ENCODE assay signal across 33 cellular contexts in genomic region chr10:124415210-124415609, GRCh38. TPM values are rescaled to one million over a fixed set of nuclear protein-coding genes. Genes with fewer than 3 reads are reported as not detected.
DNase-seq lines count a peak whose midpoint lies in the region; ATAC-seq, FAIRE-seq and TF ChIP-seq lines count a peak whose summit lies in the region.
"Had no signal": no experiment of that assay in that cellular context is flagged by ENCODE, and none has a peak within 500 bp of the region (broad histone marks: within the 10 kb centered on the region; RNA-seq: fewer than 3 reads in every experiment).

No MANE protein-coding gene starts in this region.

- peaks cover 68% of the 10 kb centered on the region for H3K79me2 ChIP-seq in GM23338 (replicated peaks; ENCODE audit: insufficient read depth)
- H3K79me2 ChIP-seq in mammary epithelial cell (ENCODE audit: insufficient read depth, low read length): peaks cover 81% of the 10 kb centered on the region
- peaks cover 80% of the 10 kb centered on the region for H3K79me2 ChIP-seq in keratinocyte (ENCODE audit: control insufficient read depth, insufficient read depth, low read length)

- peaks cover 30% of the 10 kb centered on the region for H3K4me1 Mint-ChIP-seq in GM23338

- H3K9ac ChIP-seq in mammary epithelial cell (ENCODE audit: insufficient read depth, low read length) (no peak overlapping the region), keratinocyte (ENCODE audit: control insufficient read depth, extremely low read depth, insufficient read depth, low read length) (no peak overlapping the region), subcutaneous abdominal adipose tissue (ENCODE audit: low read length in 5 of 5) (peak overlapping the region in 1 of 5 donors; percentile 9)
- H3K9ac ChIP-seq: BLaER1 had no signal

- H2AFZ ChIP-seq in GM23338 (no peak overlapping the region), mammary epithelial cell (ENCODE audit: low read depth, low read length) (no peak overlapping the region), keratinocyte (ENCODE audit: control insufficient read depth, low read length) (no peak overlapping the region)

- no peak overlapping the region for H3K4me3 Mint-ChIP-seq in GM23338
- H3K4me3 Mint-ChIP-seq: stimulated activated memory B cell treated with anti-CD40 and anti-IgM and Interleukin-4, amounts not matched to agents 10 μg/mL and 1 μg/mL and 100 μg/mL, for 72 hours had no signal

- H3K9me2 ChIP-seq in GM23338 (ENCODE audit: insufficient read depth): no peaks in the 10 kb centered on the region

- no peaks in the 10 kb centered on the region for H3K9me3 Mint-ChIP-seq in GM23338
- H3K9me3 Mint-ChIP-seq: naive B cell; stimulated activated memory B cell treated with anti-CD40 and anti-IgM and Interleukin-4, amounts not matched to agents 10 μg/mL and 1 μg/mL and 100 μg/mL, for 72 hours had no signal

- no peak for TF ChIP-seq CTCF in GM23338 (conservative IDR thresholded peaks at IDR 0.05; ENCODE audit: low read depth in 2 of 2)
- no peak for TF ChIP-seq CTCF in mammary epithelial cell (conservative IDR thresholded peaks at IDR 0.05 in 1 of 2, IDR thresholded peaks at IDR 0.05 in 1 of 2; ENCODE audit: extremely low read depth in 1 of 2, insufficient read depth in 1 of 2, low read depth in 1 of 2, low read length in 2 of 2)
- no peak for TF ChIP-seq CTCF in keratinocyte (optimal IDR thresholded peaks at IDR 0.05 in 1 of 3, IDR thresholded peaks at IDR 0.05 in 1 of 3, conservative IDR thresholded peaks at IDR 0.05 in 1 of 3; ENCODE audit: extremely low read depth in 1 of 3, insufficient read depth in 2 of 3, low read length in 3 of 3)
- TF ChIP-seq CTCF in upper lobe of right lung (IDR thresholded peaks at IDR 0.05): no peak

- ATAC-seq in GM23338 (no peak), GM21825 (IDR thresholded peaks at IDR 0.05; ENCODE audit: unreplicated experiment) (no peak), HG02798 (IDR thresholded peaks at IDR 0.05; ENCODE audit: poor library complexity, unreplicated experiment) (no peak), upper lobe of right lung (no peak)
- ATAC-seq: heart left ventricle; stimulated activated memory B cell treated with anti-CD40 and anti-IgM and Interleukin-4, amounts not matched to agents 10 μg/mL and 1 μg/mL and 100 μg/mL, for 72 hours had no signal

- CTCF ChIA-PET in mammary epithelial cell (lab: Charles Lee; ENCODE audit: low non-redundant PET): no interaction called here

- BruUV-seq in mammary epithelial cell (replicated peaks; lab: Mats Ljungman, UMichigan): no TSS peak

- no peak overlapping the region for H3K4me3 ChIP-seq in GM23338
- no peak overlapping the region for H3K4me3 ChIP-seq in mammary epithelial cell (replicated peaks in 1 of 3; ENCODE audit: insufficient read depth in 1 of 3, low read depth in 2 of 3, low read length in 3 of 3)
- H3K4me3 ChIP-seq in keratinocyte (ENCODE audit: control insufficient read depth in 2 of 3, extremely low read depth in 1 of 3, insufficient read depth in 2 of 3, low read depth in 1 of 3, low read length in 3 of 3): no peak overlapping the region
- no peak overlapping the region for H3K4me3 ChIP-seq in subcutaneous abdominal adipose tissue (ENCODE audit: low read depth in 1 of 5, low read length in 5 of 5)
- H3K4me3 ChIP-seq in HAP-1: no peak overlapping the region
- H3K4me3 ChIP-seq in upper lobe of right lung: no peak overlapping the region
- H3K4me3 ChIP-seq: BLaER1, SJCRH30, tibial nerve had no signal

- peaks cover 16% of the 10 kb centered on the region; the same call in 2 of the 3 replicates for H3K36me3 Mint-ChIP-seq in GM23338 (ENCODE audit: low read depth)
- H3K36me3 Mint-ChIP-seq: stimulated activated memory B cell treated with anti-CD40 and anti-IgM and Interleukin-4, amounts not matched to agents 10 μg/mL and 1 μg/mL and 100 μg/mL, for 72 hours had no signal

- H3K27ac Mint-ChIP-seq in GM23338: no peak overlapping the region; the same call in 1 of the 2 replicates
- H3K27ac Mint-ChIP-seq: stimulated activated memory B cell treated with anti-CD40 and anti-IgM and Interleukin-4, amounts not matched to agents 10 μg/mL and 1 μg/mL and 100 μg/mL, for 72 hours had no signal

- 0 out of 2 replicates have a peak, but pooled peaks cover 2% of the 10 kb centered on the region for H3K27me3 ChIP-seq in GM23338 (ENCODE audit: insufficient read depth)
- H3K27me3 ChIP-seq in mammary epithelial cell (ENCODE audit: insufficient read depth, low read length): no peaks in the 10 kb centered on the region
- H3K27me3 ChIP-seq in keratinocyte (ENCODE audit: control insufficient read depth, extremely low read depth, insufficient read depth, low read length): no peaks in the 10 kb centered on the region
- H3K27me3 ChIP-seq in subcutaneous abdominal adipose tissue (ENCODE audit: control insufficient read depth in 5 of 5, insufficient read depth in 4 of 5, low read length in 5 of 5): no peaks in the 10 kb centered on the region
- no peaks in the 10 kb centered on the region for H3K27me3 ChIP-seq in HAP-1 (ENCODE audit: low read depth)
- no peaks in the 10 kb centered on the region for H3K27me3 ChIP-seq in upper lobe of right lung
- H3K27me3 ChIP-seq: BLaER1, SJCRH30 had no signal

- H3K27ac ChIP-seq in GM23338 (ENCODE audit: low read depth): no peak overlapping the region
- H3K27ac ChIP-seq in mammary epithelial cell (ENCODE audit: insufficient read depth, low read depth, low read length): no peak overlapping the region
- H3K27ac ChIP-seq in keratinocyte (ENCODE audit: control insufficient read depth, insufficient read depth, low read length): no peak overlapping the region
- peak overlapping the region; percentile 18 for H3K27ac ChIP-seq in subcutaneous abdominal adipose tissue (ENCODE audit: low read depth, low read length)
- H3K27ac ChIP-seq in upper lobe of right lung: no peak overlapping the region
- H3K27ac ChIP-seq: BLaER1, SJCRH30 had no signal

- intact Hi-C loops in mammary epithelial cell (cut with micrococcal nuclease): loop anchor here (5.0 kb wide), 2 partner anchors 112 to 327 kb away; partner anchors contain the start of gene FAM53B
- intact Hi-C loops in upper lobe of right lung (cut with DNase I): no loop called here

- WGBS in mammary epithelial cell (ENCODE audit: low coverage, missing lambda C conversion rate): 82% methylated on average over 2 of the region's 2 CpGs

- peaks cover 21% of the 10 kb centered on the region for H4K20me1 ChIP-seq in GM23338 (replicated peaks; ENCODE audit: insufficient read depth)
- no peaks in the 10 kb centered on the region for H4K20me1 ChIP-seq in mammary epithelial cell (ENCODE audit: insufficient read depth, low read length)
- H4K20me1 ChIP-seq in keratinocyte (ENCODE audit: control insufficient read depth, extremely low read depth, insufficient read depth, low read length): peaks cover 13% of the 10 kb centered on the region

- in situ Hi-C loops in mammary epithelial cell (cut with MboI; ENCODE audit: low sequenced_read_pairs in 2 of 2) (no loop called here), HAP-1 (cut with MboI; ENCODE audit: low sequenced_read_pairs) (no loop called here)

- FAIRE-seq in keratinocyte (lab: Jason Lieb, UNC): peak; percentile 20
- FAIRE-seq: bronchial epithelial cell, endometrium, HTR-8/SVneo, RCC 7860 had no signal

- H3K4me2 ChIP-seq in GM23338: peak overlapping the region; percentile 34; the same call in 1 of the 2 replicates
- H3K4me2 ChIP-seq in mammary epithelial cell (ENCODE audit: insufficient read depth, low read depth, low read length): peak overlapping the region; percentile 92
- H3K4me2 ChIP-seq in keratinocyte (ENCODE audit: control insufficient read depth, extremely low read depth, insufficient read depth, low read depth, low read length): peak overlapping the region; percentile 84
- H3K4me2 ChIP-seq: BLaER1 had no signal

- H3K9me1 ChIP-seq in keratinocyte (ENCODE audit: control insufficient read depth, extremely low read depth, insufficient read depth, low read length): no peaks in the 10 kb centered on the region

- no peaks in the 10 kb centered on the region; the same call in 1 of the 2 replicates for H3K36me3 ChIP-seq in GM23338 (ENCODE audit: insufficient read depth)
- H3K36me3 ChIP-seq in mammary epithelial cell (ENCODE audit: insufficient read depth, low read length): peaks cover 7% of the 10 kb centered on the region
- peaks cover 14 to 17% of the 10 kb centered on the region in 2 experiments for H3K36me3 ChIP-seq in keratinocyte (ENCODE audit: control insufficient read depth in 2 of 2, extremely low read depth in 1 of 2, insufficient read depth in 2 of 2, low read length in 2 of 2)
- H3K36me3 ChIP-seq in subcutaneous abdominal adipose tissue (ENCODE audit: control insufficient read depth in 5 of 5, insufficient read depth in 5 of 5, low read length in 5 of 5): peaks cover 0 to 5% (median 0%) of the 10 kb centered on the region in 5 donors
- peaks cover 12% of the 10 kb centered on the region for H3K36me3 ChIP-seq in HAP-1 (replicated peaks)
- peaks cover 11% of the 10 kb centered on the region for H3K36me3 ChIP-seq in upper lobe of right lung

- peaks cover 17% of the 10 kb centered on the region for H3K27me3 Mint-ChIP-seq in GM23338 (ENCODE audit: insufficient read depth, low read depth, poor library complexity)
- H3K27me3 Mint-ChIP-seq: stimulated activated memory B cell treated with anti-CD40 and anti-IgM and Interleukin-4, amounts not matched to agents 10 μg/mL and 1 μg/mL and 100 μg/mL, for 72 hours had no signal

- peaks cover 3% of the 10 kb centered on the region; the same call in 1 of the 2 replicates for H3F3A ChIP-seq in GM23338 (replicated peaks; ENCODE audit: low read depth)

- dilution Hi-C loops in mammary epithelial cell (cut with HindIII; ENCODE audit: low sequenced_read_pairs) (no loop called here), keratinocyte (cut with MboI; ENCODE audit: extremely low pct_ligation_motif_present, low sequenced_read_pairs) (no loop called here)

- no peak for DNase-seq in GM23338 (ENCODE audit: low spot score)
- no peak for DNase-seq in mammary epithelial cell
- DNase-seq in keratinocyte (ENCODE audit: low read depth, low spot score): no peak
- no peak for DNase-seq in HAP-1 (ENCODE audit: low spot score in 2 of 2)
- DNase-seq in upper lobe of right lung: no peak
- DNase-seq: activated gamma-delta T cell treated with Interleukin-2 at 50 U/mL for 16 hours; activated T-cell treated with anti-CD3 and anti-CD28 coated beads, Interleukin-2, amount 50 U/mL, for 1 hour; COR-L47; cortex of kidney; GDM1; heart left ventricle; MV-4-11; naive B cell; NCI-H1694; NCI-H524; nucleus accumbens; SJCRH30; stimulated activated CD4-positive, alpha-beta T cell treated with anti-CD3 and anti-CD28 coated beads, Interleukin-4, amount 100 ng/mL, for 1 hour; T-helper 1 cell had no signal

- H3K9me3 ChIP-seq in mammary epithelial cell (replicated peaks; ENCODE audit: insufficient read depth, low read length) (no peaks in the 10 kb centered on the region), keratinocyte (ENCODE audit: control insufficient read depth, low read depth, low read length) (no peaks in the 10 kb centered on the region), subcutaneous abdominal adipose tissue (ENCODE audit: control insufficient read depth in 5 of 5, low read length in 5 of 5) (no peaks in the 10 kb centered on the region), HAP-1 (no peaks in the 10 kb centered on the region), upper lobe of right lung (no peaks in the 10 kb centered on the region)
- H3K9me3 ChIP-seq: BLaER1, heart left ventricle, SJCRH30, tibial nerve had no signal

- H3K4me1 ChIP-seq in GM23338 (ENCODE audit: insufficient read depth) (peaks cover 27% of the 10 kb centered on the region), mammary epithelial cell (ENCODE audit: insufficient read depth, low read length) (peaks cover 29% of the 10 kb centered on the region), keratinocyte (ENCODE audit: control insufficient read depth, extremely low read depth, insufficient read depth, low read length) (peaks cover 31% of the 10 kb centered on the region), subcutaneous abdominal adipose tissue (ENCODE audit: control insufficient read depth in 5 of 5, insufficient read depth in 5 of 5, low read length in 5 of 5) (peaks cover 0 to 54% (median 47%) of the 10 kb centered on the region in 5 donors), HAP-1 (peaks cover 6% of the 10 kb centered on the region), upper lobe of right lung (peaks cover 26% of the 10 kb centered on the region)
- H3K4me1 ChIP-seq: SJCRH30 had no signal

RNA-seq across cellular contexts. Expression of gene OAT, which starts 3.5 kb away (rescaled TPM):
- total RNA-seq in GM23338 (2014; rRNA removed; shearing (Covaris generic)): 139 and 158 TPM in 2 replicates
- polyA plus RNA-seq in GM23338 (2016; fragmentation: Nextera tagmentation; extraction: Ambion mirVana): 131 and 136 TPM in 2 replicates
- 100 to 1,000 TPM; 204 to 225 TPM for total RNA-seq in mammary epithelial cell
- polyA plus RNA-seq in mammary epithelial cell: 215 TPM
- 162 TPM for polyA minus RNA-seq in mammary epithelial cell
- polyA plus RNA-seq in keratinocyte: 310 to 528 TPM (median 427 TPM) in 3 replicates
- 38.5 TPM for polyA plus RNA-seq in keratinocyte (2011; ENCODE audit: low read depth)
- polyA plus RNA-seq in keratinocyte (2011; cell fraction: cytosol; rRNA removed): 212 and 359 TPM in 2 replicates
- 329 and 426 TPM in 2 replicates for polyA plus RNA-seq in keratinocyte (2011; cell fraction: nucleus; rRNA removed)
- 96.8 and 332 TPM in 2 replicates for polyA plus RNA-seq in keratinocyte (2012; ENCODE audit: low replicate concordance)
- polyA minus RNA-seq in keratinocyte: 145 to 269 TPM (median 183 TPM) in 3 replicates
- polyA minus RNA-seq in keratinocyte (2011; cell fraction: cytosol; rRNA and poly(A)+ RNA removed): 150 TPM
- 149 and 237 TPM in 2 replicates for polyA minus RNA-seq in keratinocyte (2011; cell fraction: nucleus; rRNA and poly(A)+ RNA removed)
- 55.2 TPM for total RNA-seq in upper lobe of right lung

RNA-seq across cellular contexts. Expression of gene NKX1-2, which starts 34.6 kb away (rescaled TPM):
- 37.0 and 39.4 TPM in 2 replicates for total RNA-seq in GM23338 (2014; rRNA removed; shearing (Covaris generic))
- 9.4 and 9.8 TPM in 2 replicates for polyA plus RNA-seq in GM23338 (2016; fragmentation: Nextera tagmentation; extraction: Ambion mirVana)
- total RNA-seq in mammary epithelial cell: 1 to 10 TPM; 4.4 to 5.2 TPM
- 3.4 TPM for polyA plus RNA-seq in mammary epithelial cell
- 6.5 TPM for polyA minus RNA-seq in mammary epithelial cell
- 0.89 to 3.6 TPM (median 1.9 TPM) in 3 replicates for polyA plus RNA-seq in keratinocyte
- polyA plus RNA-seq in keratinocyte (2011; ENCODE audit: low read depth): 3.4 TPM
- polyA plus RNA-seq in keratinocyte (2011; cell fraction: cytosol; rRNA removed): 1.4 and 3.2 TPM in 2 replicates
- polyA plus RNA-seq in keratinocyte (2011; cell fraction: nucleus; rRNA removed): 1.3 and 1.7 TPM in 2 replicates
- polyA plus RNA-seq in keratinocyte (2012; ENCODE audit: low replicate concordance): 1.9 and 3.3 TPM in 2 replicates
- 1.0 to 2.5 TPM (median 1.2 TPM) in 3 replicates for polyA minus RNA-seq in keratinocyte
- polyA minus RNA-seq in keratinocyte (2011; cell fraction: cytosol; rRNA and poly(A)+ RNA removed): 3.5 TPM
- 1.5 and 1.7 TPM in 2 replicates for polyA minus RNA-seq in keratinocyte (2011; cell fraction: nucleus; rRNA and poly(A)+ RNA removed)
- total RNA-seq in upper lobe of right lung: not detected
- total RNA-seq: H4, heart left ventricle, mesenteric fat pad, renal cortical epithelial cell, tibial nerve had no signal
- polyA plus RNA-seq: adipose tissue, heart left ventricle had no signal

RNA-seq across cellular contexts. Expression of gene LHPP, which starts 46.4 kb away (rescaled TPM):
- total RNA-seq in GM23338 (2014; rRNA removed; shearing (Covaris generic)): 34.1 and 40.2 TPM in 2 replicates
- 25.5 and 27.4 TPM in 2 replicates for polyA plus RNA-seq in GM23338 (2016; fragmentation: Nextera tagmentation; extraction: Ambion mirVana)
- total RNA-seq in mammary epithelial cell: 10 to 100 TPM in 1 of 2 donors, 1 to 10 TPM in 1; 7.0 to 22.1 TPM
- 16.9 TPM for polyA plus RNA-seq in mammary epithelial cell
- not detected for polyA minus RNA-seq in mammary epithelial cell
- 13.1 to 17.7 TPM (median 17.2 TPM) in 3 replicates for polyA plus RNA-seq in keratinocyte
- polyA plus RNA-seq in keratinocyte (2011; ENCODE audit: low read depth): 8.9 TPM
- polyA plus RNA-seq in keratinocyte (2011; cell fraction: cytosol; rRNA removed): 13.2 and 14.6 TPM in 2 replicates
- polyA plus RNA-seq in keratinocyte (2011; cell fraction: nucleus; rRNA removed): 9.3 and 13.0 TPM in 2 replicates
- polyA plus RNA-seq in keratinocyte (2012; ENCODE audit: low replicate concordance): 22.6 and 25.2 TPM in 2 replicates
- polyA minus RNA-seq in keratinocyte: 8.3 to 8.7 TPM (median 8.4 TPM) in 3 replicates
- polyA minus RNA-seq in keratinocyte (2011; cell fraction: cytosol; rRNA and poly(A)+ RNA removed): 15.3 TPM
- 3.1 and 4.6 TPM in 2 replicates for polyA minus RNA-seq in keratinocyte (2011; cell fraction: nucleus; rRNA and poly(A)+ RNA removed)
- 16.2 TPM for total RNA-seq in upper lobe of right lung

Comparison
In these comparisons a context has a peak if more than half of its experiments do, and no peak if none do; other contexts are left out.
1. H3K4me2 ChIP-seq: peak in every context shown above with its lines; median percentile 92 in mammary epithelial cell; 84 in keratinocyte; 34 in GM23338.